ENCODE assay signal across 7 cellular contexts in the genomic region with DNA sequence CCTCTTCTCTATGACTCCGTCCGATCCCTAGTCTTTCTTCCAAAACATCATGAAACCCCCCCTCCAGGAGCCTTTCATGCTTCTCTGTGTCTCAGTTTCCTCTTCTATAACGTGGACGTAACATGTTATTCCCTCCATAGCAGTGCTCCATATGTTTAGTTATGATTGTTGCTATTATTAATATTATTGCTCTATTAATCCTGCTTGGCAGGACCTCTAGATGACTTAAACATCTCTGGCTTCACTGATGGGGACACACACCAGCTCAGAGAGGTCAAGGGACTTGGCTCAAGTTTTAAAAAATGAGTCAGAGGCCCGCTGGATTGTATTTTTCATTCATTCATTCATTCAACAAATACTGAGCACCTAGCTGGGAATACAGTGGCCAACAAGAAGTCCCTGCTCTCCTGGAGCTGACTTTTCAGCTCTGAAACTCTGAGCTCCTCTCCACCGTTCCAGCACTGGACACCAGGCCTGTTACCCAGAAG. TPM values are rescaled to one million over a fixed set of nuclear protein-coding genes. Genes with fewer than 3 reads are reported as not detected.
A peak's percentile ranks its signal among the peaks of the same experiment; 100 is the strongest.
DNase-seq lines count a peak whose midpoint lies in the region; ATAC-seq and TF ChIP-seq lines count a peak whose summit lies in the region.

No MANE protein-coding gene starts in this region.

- H3K4me1 ChIP-seq in hepatocyte (ENCODE audit: insufficient read depth) (peaks cover 16% of the 10 kb centered on the region), stomach (peaks cover 17 to 27% (median 24%) of the 10 kb centered on the region in 4 donors)

- CTCF ChIA-PET in activated CD4-positive, alpha-beta memory T cell treated with anti-CD3 and anti-CD28 coated beads, Interleukin-2, amount 10 ng/mL, durations not matched to agents 7 days and 5 days (lab: Charles Lee): interaction anchor here (1.0 to 2.8 kb wide), 6 partner anchors 12 to 820 kb away, joined by 3 to 11 read pairs (median 4); no protein-coding TSS in a partner anchor

- ATAC-seq in GM21515 (IDR thresholded peaks at IDR 0.05; ENCODE audit: unreplicated experiment): no peak

- H2AFZ ChIP-seq in hepatocyte: peak overlapping the region; percentile 93

- H3K4me3 Mint-ChIP-seq in activated CD4-positive, alpha-beta memory T cell treated with anti-CD3 and anti-CD28 coated beads, Interleukin-2, amount 10 ng/mL, durations not matched to agents 7 days and 5 days: peak overlapping the region; percentile 79

- TF ChIP-seq EP300 in stomach (IDR thresholded peaks at IDR 0.05): no peak

- H3K4me1 Mint-ChIP-seq in activated CD4-positive, alpha-beta memory T cell treated with anti-CD3 and anti-CD28 coated beads, Interleukin-2, amount 10 ng/mL, durations not matched to agents 7 days and 5 days: peaks cover 43% of the 10 kb centered on the region

- peak overlapping the region; percentile 88 for H3K27ac ChIP-seq in hepatocyte
- peak overlapping the region; percentile 86 to 94 (median 93) for H3K27ac ChIP-seq in stomach

- POLR2A ChIA-PET in activated CD4-positive, alpha-beta memory T cell treated with anti-CD3 and anti-CD28 coated beads, Interleukin-2, amount 10 ng/mL, durations not matched to agents 7 days and 5 days (lab: Charles Lee): interaction anchor here (0.9 to 3.3 kb wide), 8 partner anchors 15 to 205 kb away, joined by 3 to 28 read pairs (median 4); a partner anchor contains a TSS

- no peaks in the 10 kb centered on the region for H3K27me3 Mint-ChIP-seq in activated CD4-positive, alpha-beta memory T cell treated with anti-CD3 and anti-CD28 coated beads, Interleukin-2, amount 10 ng/mL, durations not matched to agents 7 days and 5 days

- no peaks in the 10 kb centered on the region for H4K20me1 ChIP-seq in hepatocyte (ENCODE audit: insufficient read depth, poor library complexity, severe bottlenecking)

- H3K9me3 ChIP-seq in hepatocyte (ENCODE audit: low read depth): no peaks in the 10 kb centered on the region
- H3K9me3 ChIP-seq in stomach: no peaks in the 10 kb centered on the region

- H3K27me3 ChIP-seq in hepatocyte (no peaks in the 10 kb centered on the region), stomach (no peaks in the 10 kb centered on the region)

- DNase-seq in HFF-Myc (ENCODE audit: extremely low read depth, low read depth): no peak
- no peak for DNase-seq in activated CD4-positive, alpha-beta memory T cell treated with anti-CD3 and anti-CD28 coated beads, Interleukin-2, amount 10 ng/mL, durations not matched to agents 7 days and 5 days
- DNase-seq in hepatocyte (ENCODE audit: low spot score): no peak
- no peak for DNase-seq in stomach
- DNase-seq in medulla oblongata (ENCODE audit: extremely low spot score): no peak
- no peak for DNase-seq in NCI-H2029 treated with DMSO at 0.1 percent for 48 hours (lab: John Stamatoyannopoulos, UW)

- H3K9me3 Mint-ChIP-seq in activated CD4-positive, alpha-beta memory T cell treated with anti-CD3 and anti-CD28 coated beads, Interleukin-2, amount 10 ng/mL, durations not matched to agents 7 days and 5 days: no peaks in the 10 kb centered on the region

- 36% methylated on average over 6 of the region's 6 CpGs for WGBS in hepatocyte (ENCODE audit: low lambda C conversion rate, missing lambda C conversion rate)
- 13 to 19% (median 18%) methylated on average over 6 of the region's 6 CpGs for WGBS in stomach, 5 donors

- TF ChIP-seq POLR2A in stomach (IDR thresholded peaks at IDR 0.05): peak in 1 of 4 donors; percentile 6

- peak overlapping the region; percentile 66 for H3K4me3 ChIP-seq in HFF-Myc (replicated peaks; ENCODE audit: low read depth, low read length)
- H3K4me3 ChIP-seq in hepatocyte: peak overlapping the region; percentile 14
- H3K4me3 ChIP-seq in stomach: peak overlapping the region; percentile 56 to 66 (median 60)

- TF ChIP-seq CTCF in HFF-Myc (IDR thresholded peaks at IDR 0.05; ENCODE audit: low read depth, low read length, missing control alignments) (no peak), hepatocyte (IDR thresholded peaks at IDR 0.05; ENCODE audit: poor library complexity) (no peak), stomach (IDR thresholded peaks at IDR 0.05) (no peak)

- H3K27ac Mint-ChIP-seq in activated CD4-positive, alpha-beta memory T cell treated with anti-CD3 and anti-CD28 coated beads, Interleukin-2, amount 10 ng/mL, durations not matched to agents 7 days and 5 days: peak overlapping the region; percentile 82

- no peaks in the 10 kb centered on the region for H3K36me3 Mint-ChIP-seq in activated CD4-positive, alpha-beta memory T cell treated with anti-CD3 and anti-CD28 coated beads, Interleukin-2, amount 10 ng/mL, durations not matched to agents 7 days and 5 days (ENCODE audit: low read depth)

- no peaks in the 10 kb centered on the region for H3K9me2 ChIP-seq in hepatocyte (replicated peaks; ENCODE audit: insufficient read depth)

- peak overlapping the region; percentile 92 for H3K4me2 ChIP-seq in hepatocyte

- no peaks in the 10 kb centered on the region for H3K79me2 ChIP-seq in hepatocyte

- H3K36me3 ChIP-seq in hepatocyte (replicated peaks; ENCODE audit: insufficient read depth, low read depth) (no peaks in the 10 kb centered on the region), stomach (peaks cover 0 to 13% (median 3%) of the 10 kb centered on the region in 4 donors)

- intact Hi-C loops in stomach (cut with DNase I; ENCODE audit: low total_unique reads): no loop called here

RNA-seq across cellular contexts. Expression of a gene that starts 0.4 kb away (rescaled TPM):
- total RNA-seq in activated CD4-positive, alpha-beta memory T cell treated with anti-CD3 and anti-CD28 coated beads, Interleukin-2, amount 10 ng/mL, durations not matched to agents 7 days and 5 days: 1 to 10 TPM; 7.9 to 8.7 TPM
- 5.4 and 6.6 TPM in 2 replicates for total RNA-seq in hepatocyte
- polyA plus RNA-seq in hepatocyte: 2.9 and 6.6 TPM in 2 replicates
- total RNA-seq in stomach: 10 to 100 TPM in 1 of 5 donors, 1 to 10 TPM in 2, under 1 TPM in 1, not detected in 1; 0.45 to 18.8 (median 2.7) TPM
- 1 to 10 TPM; 1.8 to 3.4 (median 2.3) TPM for polyA plus RNA-seq in stomach

RNA-seq across cellular contexts. Expression of a gene that starts 24.9 kb away (rescaled TPM):
- total RNA-seq in activated CD4-positive, alpha-beta memory T cell treated with anti-CD3 and anti-CD28 coated beads, Interleukin-2, amount 10 ng/mL, durations not matched to agents 7 days and 5 days: 1 to 10 TPM; 6.9 to 7.6 TPM
- total RNA-seq in hepatocyte (15.9 and 21.0 TPM in 2 replicates), stomach (10 to 100 TPM in 2 of 5 donors, 1 to 10 TPM in 3; 3.5 to 17.4 (median 8.1) TPM)
- polyA plus RNA-seq in hepatocyte (24.7 and 24.8 TPM in 2 replicates), stomach (10 to 100 TPM in 1 of 3 donors, 1 to 10 TPM in 2; 9.5 to 20.1 (median 9.5) TPM)

Comparison
In these comparisons a context has a peak if more than half of its experiments do, and no peak if none do; other contexts are left out.
1. H3K4me3 ChIP-seq: peak in every context shown above with its lines; median percentile 66 in HFF-Myc; 60 in stomach; 14 in hepatocyte.